In genomic region chr9:98579700-98580099, GRCh38 we compare ENCODE assay signal across 6 cellular contexts.
"Had no signal": no experiment of that assay in that cellular context is flagged by ENCODE, and none has a peak within 500 bp of the region (broad histone marks: within the 10 kb centered on the region; RNA-seq: fewer than 3 reads in every experiment).

No MANE protein-coding gene starts in this region.

- DNase-seq: H9, HCEC 1CT had no signal

- H2AFZ ChIP-seq: GM23338 had no signal

- H3K4me2 ChIP-seq: GM23338 had no signal

- FAIRE-seq: H1, H54, HTR-8/SVneo had no signal

- H3K4me3 ChIP-seq: GM23338 had no signal

- ATAC-seq: GM23338 had no signal
